ENCODE assay signal across 1 cellular context in the genomic region with DNA sequence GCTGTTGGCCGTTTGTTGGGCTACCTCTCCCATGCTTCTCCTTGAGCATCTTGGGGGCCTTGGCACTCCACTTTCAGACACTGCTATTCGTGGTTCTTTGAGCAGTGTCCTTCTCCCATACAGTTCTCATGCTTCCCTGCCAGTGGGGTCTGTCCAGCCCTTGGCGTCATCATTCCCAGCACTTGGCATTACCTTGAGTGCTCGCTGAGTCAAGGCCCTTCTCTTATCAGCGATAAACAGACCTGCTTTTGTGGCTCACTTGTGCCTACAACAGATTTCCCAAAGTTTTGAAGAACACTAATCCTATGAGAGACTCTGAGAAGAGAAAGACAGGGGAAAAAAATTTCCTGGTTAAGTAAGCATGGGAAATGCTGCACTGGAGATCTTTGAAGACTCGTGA.
TF ChIP-seq lines count a peak whose summit lies in the region.

No MANE protein-coding gene starts in this region.

TF ChIP-seq in K562, 482 proteins besides CTCF, POLR2A, EP300 and RAD21 (continued from another document):
- TF ChIP-seq, protein P1, sequence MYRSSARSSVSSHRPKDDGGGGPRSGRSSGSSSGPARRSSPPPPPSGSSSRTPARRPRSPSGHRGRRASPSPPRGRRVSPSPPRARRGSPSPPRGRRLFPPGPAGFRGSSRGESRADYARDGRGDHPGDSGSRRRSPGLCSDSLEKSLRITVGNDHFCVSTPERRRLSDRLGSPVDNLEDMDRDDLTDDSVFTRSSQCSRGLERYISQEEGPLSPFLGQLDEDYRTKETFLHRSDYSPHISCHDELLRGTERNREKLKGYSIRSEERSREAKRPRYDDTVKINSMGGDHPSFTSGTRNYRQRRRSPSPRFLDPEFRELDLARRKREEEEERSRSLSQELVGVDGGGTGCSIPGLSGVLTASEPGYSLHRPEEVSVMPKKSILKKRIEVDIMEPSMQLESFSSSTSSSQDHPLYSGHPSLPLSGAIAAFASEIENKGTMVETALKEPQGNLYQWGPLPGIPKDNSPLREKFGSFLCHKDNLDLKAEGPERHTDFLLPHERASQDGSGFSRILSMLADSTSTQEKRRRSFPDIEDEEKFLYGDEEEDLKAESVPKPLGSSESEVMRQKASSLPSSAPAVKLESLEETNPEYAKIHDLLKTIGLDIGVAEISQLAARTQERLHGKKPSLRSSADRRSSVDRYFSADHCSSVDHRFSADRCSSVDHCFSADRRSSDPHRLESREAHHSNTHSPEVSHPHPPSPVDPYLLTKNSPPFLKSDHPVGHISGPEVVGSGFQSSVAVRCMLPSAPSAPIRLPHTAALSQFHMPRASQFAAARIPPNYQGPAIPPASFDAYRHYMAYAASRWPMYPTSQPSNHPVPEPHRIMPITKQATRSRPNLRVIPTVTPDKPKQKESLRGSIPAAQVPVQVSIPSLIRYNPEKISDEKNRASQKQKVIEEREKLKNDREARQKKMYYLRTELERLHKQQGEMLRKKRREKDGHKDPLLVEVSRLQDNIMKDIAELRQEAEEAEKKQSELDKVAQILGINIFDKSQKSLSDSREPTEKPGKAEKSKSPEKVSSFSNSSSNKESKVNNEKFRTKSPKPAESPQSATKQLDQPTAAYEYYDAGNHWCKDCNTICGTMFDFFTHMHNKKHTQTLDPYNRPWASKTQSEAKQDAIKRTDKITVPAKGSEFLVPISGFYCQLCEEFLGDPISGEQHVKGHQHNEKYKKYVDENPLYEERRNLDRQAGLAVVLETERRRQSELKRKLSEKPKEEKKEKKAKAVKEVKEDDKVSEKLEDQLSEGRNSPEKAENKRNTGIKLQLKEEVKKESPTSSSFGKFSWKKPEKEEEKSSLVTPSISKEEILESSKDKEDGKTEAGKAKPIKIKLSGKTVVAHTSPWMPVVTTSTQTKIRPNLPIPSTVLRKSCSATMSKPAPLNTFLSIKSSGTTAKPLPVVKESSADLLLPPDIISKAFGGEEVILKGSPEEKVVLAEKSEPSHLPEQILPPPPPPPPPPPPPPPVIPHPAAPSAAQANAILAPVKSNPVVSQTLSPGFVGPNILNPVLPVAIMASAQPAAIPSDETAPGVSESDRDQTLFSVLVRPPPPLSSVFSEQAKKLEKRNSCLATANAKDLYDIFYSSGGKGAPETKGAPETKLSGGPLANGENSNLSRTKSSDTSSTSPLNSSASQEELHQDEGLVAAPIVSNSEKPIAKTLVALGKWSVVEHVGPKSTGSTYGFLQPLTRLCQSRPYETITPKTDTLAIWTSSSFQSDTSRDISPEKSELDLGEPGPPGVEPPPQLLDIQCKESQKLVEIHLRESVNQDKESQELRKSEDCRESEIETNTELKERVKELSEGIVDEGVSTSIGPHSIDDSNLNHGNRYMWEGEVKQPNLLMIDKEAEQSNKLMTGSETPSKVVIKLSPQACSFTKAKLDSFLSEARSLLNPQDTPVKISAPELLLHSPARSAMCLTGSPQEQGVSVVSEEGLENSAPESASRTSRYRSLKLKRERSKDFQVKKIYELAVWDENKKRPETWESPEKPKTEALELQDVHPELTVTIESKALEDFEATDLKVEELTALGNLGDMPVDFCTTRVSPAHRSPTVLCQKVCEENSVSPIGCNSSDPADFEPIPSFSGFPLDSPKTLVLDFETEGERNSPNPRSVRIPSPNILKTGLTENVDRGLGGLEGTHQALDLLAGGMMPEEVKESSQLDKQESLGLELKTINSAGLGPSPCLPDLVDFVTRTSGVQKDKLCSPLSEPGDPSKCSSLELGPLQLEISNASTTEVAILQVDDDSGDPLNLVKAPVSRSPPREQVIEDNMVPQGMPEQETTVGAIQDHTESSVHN (IDR thresholded peaks at IDR 0.05; ENCODE audit: borderline replicate concordance in 1 of 2, low read depth in 1 of 2) = no peak
- TF ChIP-seq, protein P2, sequence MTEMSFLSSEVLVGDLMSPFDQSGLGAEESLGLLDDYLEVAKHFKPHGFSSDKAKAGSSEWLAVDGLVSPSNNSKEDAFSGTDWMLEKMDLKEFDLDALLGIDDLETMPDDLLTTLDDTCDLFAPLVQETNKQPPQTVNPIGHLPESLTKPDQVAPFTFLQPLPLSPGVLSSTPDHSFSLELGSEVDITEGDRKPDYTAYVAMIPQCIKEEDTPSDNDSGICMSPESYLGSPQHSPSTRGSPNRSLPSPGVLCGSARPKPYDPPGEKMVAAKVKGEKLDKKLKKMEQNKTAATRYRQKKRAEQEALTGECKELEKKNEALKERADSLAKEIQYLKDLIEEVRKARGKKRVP (CRISPR knock-in tag; IDR thresholded peaks at IDR 0.05) = no peak
- TF ChIP-seq CBFA2T2 (conservative IDR thresholded peaks at IDR 0.05) (no peak), ARID1B (IDR thresholded peaks at IDR 0.05) (peak; percentile 42; the same call in 1 of the 2 replicates), FUS (optimal IDR thresholded peaks at IDR 0.05; ENCODE audit: low read depth, low read length) (no peak), TEAD4 (IDR thresholded peaks at IDR 0.05; ENCODE audit: low read length) (peak; percentile 27; the same call in 1 of the 2 replicates), TEAD4 (CRISPR knock-in tag; IDR thresholded peaks at IDR 0.05; ENCODE audit: borderline replicate concordance) (no peak), ZNF830 (CRISPR knock-in tag; IDR thresholded peaks at IDR 0.05) (no peak), TCFL5 (CRISPR knock-in tag; conservative IDR thresholded peaks at IDR 0.05) (no peak), HMG20B (CRISPR knock-in tag; IDR thresholded peaks at IDR 0.05) (no peak), CBFA2T3 (IDR thresholded peaks at IDR 0.05) (peak; percentile 38; the same call in 1 of the 2 replicates), STAG1 (CRISPR knock-in tag; IDR thresholded peaks at IDR 0.05; ENCODE audit: borderline replicate concordance) (no peak), IFI16 (CRISPR knock-in tag; IDR thresholded peaks at IDR 0.05) (no peak), RAD51 (IDR thresholded peaks at IDR 0.05; ENCODE audit: borderline replicate concordance, low read depth) (no peak), TCF3 (CRISPR knock-in tag; IDR thresholded peaks at IDR 0.05) (peak; percentile 40; the same call in 1 of the 2 replicates), ZNF436 (CRISPR knock-in tag; IDR thresholded peaks at IDR 0.05) (no peak), CXXC5 (CRISPR knock-in tag; IDR thresholded peaks at IDR 0.05) (no peak), ZNF175 (CRISPR knock-in tag; IDR thresholded peaks at IDR 0.05; ENCODE audit: low read depth) (no peak), MTF1 (CRISPR knock-in tag; IDR thresholded peaks at IDR 0.05; ENCODE audit: borderline replicate concordance) (no peak), RBBP5 (IDR thresholded peaks at IDR 0.05; ENCODE audit: borderline replicate concordance, insufficient read depth, low read length, poor library complexity, severe bottlenecking) (no peak), MCM5 (IDR thresholded peaks at IDR 0.05; ENCODE audit: low read depth) (no peak), ZNF766 (CRISPR knock-in tag; conservative IDR thresholded peaks at IDR 0.05) (no peak), HNRNPH1 (optimal IDR thresholded peaks at IDR 0.05; ENCODE audit: low read depth, low read length) (no peak), KAT2B (IDR thresholded peaks at IDR 0.05; ENCODE audit: low read depth, low read length) (no peak), FOXA1 (IDR thresholded peaks at IDR 0.05; ENCODE audit: borderline replicate concordance) (no peak), MTA2 (IDR thresholded peaks at IDR 0.05; ENCODE audit: low read depth) (no peak), TAL1 (IDR thresholded peaks at IDR 0.05) (0 out of 2 replicates have a peak, but pooled peaks have one; percentile 22), SMARCB1 (IDR thresholded peaks at IDR 0.05; ENCODE audit: insufficient read length, low read depth) (no peak)
- TF ChIP-seq, protein P3, sequence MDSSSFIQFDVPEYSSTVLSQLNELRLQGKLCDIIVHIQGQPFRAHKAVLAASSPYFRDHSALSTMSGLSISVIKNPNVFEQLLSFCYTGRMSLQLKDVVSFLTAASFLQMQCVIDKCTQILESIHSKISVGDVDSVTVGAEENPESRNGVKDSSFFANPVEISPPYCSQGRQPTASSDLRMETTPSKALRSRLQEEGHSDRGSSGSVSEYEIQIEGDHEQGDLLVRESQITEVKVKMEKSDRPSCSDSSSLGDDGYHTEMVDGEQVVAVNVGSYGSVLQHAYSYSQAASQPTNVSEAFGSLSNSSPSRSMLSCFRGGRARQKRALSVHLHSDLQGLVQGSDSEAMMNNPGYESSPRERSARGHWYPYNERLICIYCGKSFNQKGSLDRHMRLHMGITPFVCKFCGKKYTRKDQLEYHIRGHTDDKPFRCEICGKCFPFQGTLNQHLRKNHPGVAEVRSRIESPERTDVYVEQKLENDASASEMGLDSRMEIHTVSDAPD (CRISPR knock-in tag; IDR thresholded peaks at IDR 0.05) = no peak
- TF ChIP-seq, protein P4, sequence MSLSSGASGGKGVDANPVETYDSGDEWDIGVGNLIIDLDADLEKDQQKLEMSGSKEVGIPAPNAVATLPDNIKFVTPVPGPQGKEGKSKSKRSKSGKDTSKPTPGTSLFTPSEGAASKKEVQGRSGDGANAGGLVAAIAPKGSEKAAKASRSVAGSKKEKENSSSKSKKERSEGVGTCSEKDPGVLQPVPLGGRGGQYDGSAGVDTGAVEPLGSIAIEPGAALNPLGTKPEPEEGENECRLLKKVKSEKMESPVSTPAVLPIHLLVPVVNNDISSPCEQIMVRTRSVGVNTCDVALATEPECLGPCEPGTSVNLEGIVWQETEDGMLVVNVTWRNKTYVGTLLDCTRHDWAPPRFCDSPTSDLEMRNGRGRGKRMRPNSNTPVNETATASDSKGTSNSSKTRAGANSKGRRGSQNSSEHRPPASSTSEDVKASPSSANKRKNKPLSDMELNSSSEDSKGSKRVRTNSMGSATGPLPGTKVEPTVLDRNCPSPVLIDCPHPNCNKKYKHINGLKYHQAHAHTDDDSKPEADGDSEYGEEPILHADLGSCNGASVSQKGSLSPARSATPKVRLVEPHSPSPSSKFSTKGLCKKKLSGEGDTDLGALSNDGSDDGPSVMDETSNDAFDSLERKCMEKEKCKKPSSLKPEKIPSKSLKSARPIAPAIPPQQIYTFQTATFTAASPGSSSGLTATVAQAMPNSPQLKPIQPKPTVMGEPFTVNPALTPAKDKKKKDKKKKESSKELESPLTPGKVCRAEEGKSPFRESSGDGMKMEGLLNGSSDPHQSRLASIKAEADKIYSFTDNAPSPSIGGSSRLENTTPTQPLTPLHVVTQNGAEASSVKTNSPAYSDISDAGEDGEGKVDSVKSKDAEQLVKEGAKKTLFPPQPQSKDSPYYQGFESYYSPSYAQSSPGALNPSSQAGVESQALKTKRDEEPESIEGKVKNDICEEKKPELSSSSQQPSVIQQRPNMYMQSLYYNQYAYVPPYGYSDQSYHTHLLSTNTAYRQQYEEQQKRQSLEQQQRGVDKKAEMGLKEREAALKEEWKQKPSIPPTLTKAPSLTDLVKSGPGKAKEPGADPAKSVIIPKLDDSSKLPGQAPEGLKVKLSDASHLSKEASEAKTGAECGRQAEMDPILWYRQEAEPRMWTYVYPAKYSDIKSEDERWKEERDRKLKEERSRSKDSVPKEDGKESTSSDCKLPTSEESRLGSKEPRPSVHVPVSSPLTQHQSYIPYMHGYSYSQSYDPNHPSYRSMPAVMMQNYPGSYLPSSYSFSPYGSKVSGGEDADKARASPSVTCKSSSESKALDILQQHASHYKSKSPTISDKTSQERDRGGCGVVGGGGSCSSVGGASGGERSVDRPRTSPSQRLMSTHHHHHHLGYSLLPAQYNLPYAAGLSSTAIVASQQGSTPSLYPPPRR (CRISPR knock-in tag; IDR thresholded peaks at IDR 0.05; ENCODE audit: borderline replicate concordance) = no peak
- TF ChIP-seq, protein P5, sequence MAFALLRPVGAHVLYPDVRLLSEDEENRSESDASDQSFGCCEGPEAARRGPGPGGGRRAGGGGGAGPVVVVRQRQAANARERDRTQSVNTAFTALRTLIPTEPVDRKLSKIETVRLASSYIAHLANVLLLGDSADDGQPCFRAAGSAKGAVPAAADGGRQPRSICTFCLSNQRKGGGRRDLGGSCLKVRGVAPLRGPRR (CRISPR knock-in tag; IDR thresholded peaks at IDR 0.05) = no peak
- TF ChIP-seq, protein P6, sequence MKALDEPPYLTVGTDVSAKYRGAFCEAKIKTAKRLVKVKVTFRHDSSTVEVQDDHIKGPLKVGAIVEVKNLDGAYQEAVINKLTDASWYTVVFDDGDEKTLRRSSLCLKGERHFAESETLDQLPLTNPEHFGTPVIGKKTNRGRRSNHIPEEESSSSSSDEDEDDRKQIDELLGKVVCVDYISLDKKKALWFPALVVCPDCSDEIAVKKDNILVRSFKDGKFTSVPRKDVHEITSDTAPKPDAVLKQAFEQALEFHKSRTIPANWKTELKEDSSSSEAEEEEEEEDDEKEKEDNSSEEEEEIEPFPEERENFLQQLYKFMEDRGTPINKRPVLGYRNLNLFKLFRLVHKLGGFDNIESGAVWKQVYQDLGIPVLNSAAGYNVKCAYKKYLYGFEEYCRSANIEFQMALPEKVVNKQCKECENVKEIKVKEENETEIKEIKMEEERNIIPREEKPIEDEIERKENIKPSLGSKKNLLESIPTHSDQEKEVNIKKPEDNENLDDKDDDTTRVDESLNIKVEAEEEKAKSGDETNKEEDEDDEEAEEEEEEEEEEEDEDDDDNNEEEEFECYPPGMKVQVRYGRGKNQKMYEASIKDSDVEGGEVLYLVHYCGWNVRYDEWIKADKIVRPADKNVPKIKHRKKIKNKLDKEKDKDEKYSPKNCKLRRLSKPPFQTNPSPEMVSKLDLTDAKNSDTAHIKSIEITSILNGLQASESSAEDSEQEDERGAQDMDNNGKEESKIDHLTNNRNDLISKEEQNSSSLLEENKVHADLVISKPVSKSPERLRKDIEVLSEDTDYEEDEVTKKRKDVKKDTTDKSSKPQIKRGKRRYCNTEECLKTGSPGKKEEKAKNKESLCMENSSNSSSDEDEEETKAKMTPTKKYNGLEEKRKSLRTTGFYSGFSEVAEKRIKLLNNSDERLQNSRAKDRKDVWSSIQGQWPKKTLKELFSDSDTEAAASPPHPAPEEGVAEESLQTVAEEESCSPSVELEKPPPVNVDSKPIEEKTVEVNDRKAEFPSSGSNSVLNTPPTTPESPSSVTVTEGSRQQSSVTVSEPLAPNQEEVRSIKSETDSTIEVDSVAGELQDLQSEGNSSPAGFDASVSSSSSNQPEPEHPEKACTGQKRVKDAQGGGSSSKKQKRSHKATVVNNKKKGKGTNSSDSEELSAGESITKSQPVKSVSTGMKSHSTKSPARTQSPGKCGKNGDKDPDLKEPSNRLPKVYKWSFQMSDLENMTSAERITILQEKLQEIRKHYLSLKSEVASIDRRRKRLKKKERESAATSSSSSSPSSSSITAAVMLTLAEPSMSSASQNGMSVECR (CRISPR knock-in tag; IDR thresholded peaks at IDR 0.05) = no peak
